In genomic region chr19:35693835-35694599, GRCh38 we compare ENCODE assay signal across 1 cellular context.
A peak's percentile ranks its signal among the peaks of the same experiment; 100 is the strongest.
TF ChIP-seq lines count a peak whose summit lies in the region.

No MANE protein-coding gene starts in this region.

TF ChIP-seq in HEK293, 187 proteins besides CTCF, POLR2A, EP300 and RAD21 (continued from another document):
- TF ChIP-seq ZNF518A (tag by site-specific recombination; conservative IDR thresholded peaks at IDR 0.05; ENCODE audit: low read depth), result no peak
- peak; percentile 75 for TF ChIP-seq KLF9 (tag by site-specific recombination; IDR thresholded peaks at IDR 0.05; ENCODE audit: low read depth)
- no peak for TF ChIP-seq ZNF747 (tag by site-specific recombination; IDR thresholded peaks at IDR 0.05)
- peak; percentile 84 for TF ChIP-seq BCL6B (tag by site-specific recombination; IDR thresholded peaks at IDR 0.05)
- TF ChIP-seq ZSCAN18 (tag by site-specific recombination; IDR thresholded peaks at IDR 0.05), result peak; percentile 84; the same call in 1 of the 2 replicates
- TF ChIP-seq ZNF114 (tag by site-specific recombination; IDR thresholded peaks at IDR 0.05), result no peak; the same call in 1 of the 2 replicates
- no peak; the same call in 1 of the 2 replicates for TF ChIP-seq ZNF16 (tag by site-specific recombination; IDR thresholded peaks at IDR 0.05; ENCODE audit: low read depth)
- no peak for TF ChIP-seq OVOL3 (tag by site-specific recombination; IDR thresholded peaks at IDR 0.05)
- peak; percentile 27; the same call in 1 of the 2 replicates for TF ChIP-seq ZNF146 (tag by site-specific recombination; IDR thresholded peaks at IDR 0.05)
- no peak for TF ChIP-seq ZNF112 (tag by site-specific recombination; IDR thresholded peaks at IDR 0.05)
- TF ChIP-seq ZNF658 (tag by site-specific recombination; IDR thresholded peaks at IDR 0.05), result no peak
- peak; percentile 85 for TF ChIP-seq ZNF391 (tag by site-specific recombination; IDR thresholded peaks at IDR 0.05; ENCODE audit: borderline replicate concordance, low read depth)
- 0 out of 2 replicates have a peak, but pooled peaks have one; percentile 65 for TF ChIP-seq ZNF155 (tag by site-specific recombination; IDR thresholded peaks at IDR 0.05)
- TF ChIP-seq PRDM2 (tag by site-specific recombination; IDR thresholded peaks at IDR 0.05; ENCODE audit: borderline replicate concordance), result no peak
- TF ChIP-seq ZNF600 (tag by site-specific recombination; IDR thresholded peaks at IDR 0.05), result peak; percentile 66; the same call in 1 of the 2 replicates
- peak; percentile 86 for TF ChIP-seq ZSCAN16 (tag by site-specific recombination; IDR thresholded peaks at IDR 0.05)
- TF ChIP-seq ZNF157 (tag by site-specific recombination; IDR thresholded peaks at IDR 0.05), result peak; percentile 64; the same call in 1 of the 2 replicates
- no peak for TF ChIP-seq ZNF426 (tag by site-specific recombination; IDR thresholded peaks at IDR 0.05)
- no peak for TF ChIP-seq ZNF510 (tag by site-specific recombination; IDR thresholded peaks at IDR 0.05; ENCODE audit: insufficient replicate concordance)
- peak; percentile 93 for TF ChIP-seq SCRT2 (tag by site-specific recombination; IDR thresholded peaks at IDR 0.05)
- peak; percentile 81; the same call in 1 of the 2 replicates for TF ChIP-seq SCRT1 (tag by site-specific recombination; IDR thresholded peaks at IDR 0.05; ENCODE audit: borderline replicate concordance)
- peak; percentile 97 for TF ChIP-seq ZFP37 (tag by site-specific recombination; IDR thresholded peaks at IDR 0.05)
- peak; percentile 66; the same call in 1 of the 2 replicates for TF ChIP-seq ZNF18 (tag by site-specific recombination; IDR thresholded peaks at IDR 0.05)
- no peak for TF ChIP-seq ZNF560 (tag by site-specific recombination; IDR thresholded peaks at IDR 0.05; ENCODE audit: borderline replicate concordance)
- TF ChIP-seq ZNF473 (tag by site-specific recombination; IDR thresholded peaks at IDR 0.05), result peak; percentile 82
- TF ChIP-seq ZNF274 (IDR thresholded peaks at IDR 0.05; ENCODE audit: low read length), result no peak
- TF ChIP-seq ZNF274 (tag by site-specific recombination; IDR thresholded peaks at IDR 0.05; ENCODE audit: borderline replicate concordance), result 0 out of 2 replicates have a peak, but pooled peaks have one; percentile 15
- TF ChIP-seq SP3 (tag by site-specific recombination; IDR thresholded peaks at IDR 0.05), result peak; percentile 95
- TF ChIP-seq BCL11B (tag by site-specific recombination; IDR thresholded peaks at IDR 0.05; ENCODE audit: low read depth), result peak; percentile 89
- TF ChIP-seq ZFHX2 (tag by site-specific recombination; conservative IDR thresholded peaks at IDR 0.05), result peak; percentile 98
- TF ChIP-seq ZNF266 (tag by site-specific recombination; IDR thresholded peaks at IDR 0.05; ENCODE audit: low read depth), result 0 out of 2 replicates have a peak, but pooled peaks have one; percentile 21
- TF ChIP-seq GFI1B (tag by site-specific recombination; IDR thresholded peaks at IDR 0.05), result no peak
- 0 out of 2 replicates have a peak, but pooled peaks have one; percentile 44 for TF ChIP-seq ZNF791 (tag by site-specific recombination; IDR thresholded peaks at IDR 0.05)
- TF ChIP-seq REST (tag by site-specific recombination; IDR thresholded peaks at IDR 0.05), result peak; percentile 56
- TF ChIP-seq ZNF404 (tag by site-specific recombination; IDR thresholded peaks at IDR 0.05), result no peak
